In the genomic region with DNA sequence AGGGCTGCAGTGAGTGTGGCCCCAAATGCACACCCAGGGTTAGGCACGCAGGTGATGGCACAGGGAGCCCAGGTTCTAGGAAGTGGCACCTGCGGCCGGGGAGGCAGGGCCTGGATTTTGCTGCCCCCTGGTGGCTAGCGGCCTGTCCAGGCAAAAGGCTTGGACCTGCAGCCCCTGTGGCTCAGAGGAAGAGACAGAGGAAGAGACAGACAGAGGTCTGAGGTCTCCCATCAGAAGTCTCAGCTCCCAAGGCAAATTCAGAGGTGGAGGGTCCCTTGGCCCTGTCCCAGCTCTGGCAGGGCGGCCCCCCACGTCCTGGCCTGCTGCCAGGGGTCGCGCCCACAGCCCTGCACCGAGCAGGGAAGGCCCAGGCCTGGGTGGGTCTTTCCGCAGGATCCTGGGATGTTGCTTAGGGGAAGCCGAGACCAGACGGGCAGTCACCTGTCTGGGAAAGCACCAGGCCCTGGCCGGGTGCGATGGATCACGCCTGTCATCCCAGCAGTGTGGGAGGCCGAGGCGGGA, we compare ENCODE assay signal across 1 cellular context.
TF ChIP-seq lines count a peak whose summit lies in the region.

No MANE protein-coding gene starts in this region.

TF ChIP-seq in GM12878, 131 proteins besides CTCF, POLR2A, EP300 and RAD21 (continued from another document):
- TF ChIP-seq PRDM15 (CRISPR knock-in tag; IDR thresholded peaks at IDR 0.05) (no peak), WRNIP1 (IDR thresholded peaks at IDR 0.05; ENCODE audit: borderline replicate concordance, low read depth, low read length) (no peak; the same call in 1 of the 2 replicates), FOXK2 (IDR thresholded peaks at IDR 0.05) (no peak), GATAD2B (conservative IDR thresholded peaks at IDR 0.05; ENCODE audit: low read depth) (peak; percentile 65; the same call in 1 of the 2 replicates), IKZF1 (conservative IDR thresholded peaks at IDR 0.05) (peak; percentile 89), HDGF (IDR thresholded peaks at IDR 0.05) (no peak; the same call in 1 of the 2 replicates), NFIC (IDR thresholded peaks at IDR 0.05; ENCODE audit: low read depth, low read length) (no peak), E2F8 (IDR thresholded peaks at IDR 0.05; ENCODE audit: low read depth, partially characterized antibody) (no peak), YY1 (IDR thresholded peaks at IDR 0.05; ENCODE audit: low read depth, low read length) (0 out of 2 replicates have a peak, but pooled peaks have one; percentile 2), SUZ12 (IDR thresholded peaks at IDR 0.05; ENCODE audit: unreplicated experiment) (no peak), BACH1 (IDR thresholded peaks at IDR 0.05; ENCODE audit: borderline replicate concordance) (peak; percentile 71; the same call in 1 of the 2 replicates), KAT2A (conservative IDR thresholded peaks at IDR 0.05; ENCODE audit: control insufficient read depth, low read depth, low read length) (no peak), DPF2 (IDR thresholded peaks at IDR 0.05) (peak; percentile 71), PML (IDR thresholded peaks at IDR 0.05; ENCODE audit: low read length) (peak; percentile 13; the same call in 1 of the 2 replicates), MYC (IDR thresholded peaks at IDR 0.05; ENCODE audit: insufficient read depth, insufficient read length, insufficient replicate concordance, low read length, severe bottlenecking) (no peak), SPI1 (IDR thresholded peaks at IDR 0.05; ENCODE audit: borderline replicate concordance, insufficient read depth, low read depth, low read length) (no peak; the same call in 1 of the 2 replicates), BHLHE40 (IDR thresholded peaks at IDR 0.05; ENCODE audit: borderline replicate concordance in 1 of 2, low read depth in 2 of 2, low read length in 1 of 2) (peak in 1 of 2 experiments; percentile 57; a peak in 2 of 4 replicates), RELA (IDR thresholded peaks at IDR 0.05; ENCODE audit: borderline replicate concordance, partially characterized antibody) (no peak), RUNX3 (IDR thresholded peaks at IDR 0.05; ENCODE audit: low read length) (peak; percentile 46; the same call in 1 of the 2 replicates), GABPA (IDR thresholded peaks at IDR 0.05; ENCODE audit: low read depth) (no peak), FOS (IDR thresholded peaks at IDR 0.05; ENCODE audit: borderline replicate concordance, extremely low read depth, insufficient read length) (no peak), SMARCA5 (IDR thresholded peaks at IDR 0.05) (peak; percentile 87), ZNF207 (IDR thresholded peaks at IDR 0.05; ENCODE audit: borderline replicate concordance) (peak; percentile 61; the same call in 1 of the 2 replicates), NR2F1 (conservative IDR thresholded peaks at IDR 0.05) (peak; percentile 82), HCFC1 (IDR thresholded peaks at IDR 0.05; ENCODE audit: low read length) (0 out of 2 replicates have a peak, but pooled peaks have one; percentile 8)
- TF ChIP-seq, protein P1, sequence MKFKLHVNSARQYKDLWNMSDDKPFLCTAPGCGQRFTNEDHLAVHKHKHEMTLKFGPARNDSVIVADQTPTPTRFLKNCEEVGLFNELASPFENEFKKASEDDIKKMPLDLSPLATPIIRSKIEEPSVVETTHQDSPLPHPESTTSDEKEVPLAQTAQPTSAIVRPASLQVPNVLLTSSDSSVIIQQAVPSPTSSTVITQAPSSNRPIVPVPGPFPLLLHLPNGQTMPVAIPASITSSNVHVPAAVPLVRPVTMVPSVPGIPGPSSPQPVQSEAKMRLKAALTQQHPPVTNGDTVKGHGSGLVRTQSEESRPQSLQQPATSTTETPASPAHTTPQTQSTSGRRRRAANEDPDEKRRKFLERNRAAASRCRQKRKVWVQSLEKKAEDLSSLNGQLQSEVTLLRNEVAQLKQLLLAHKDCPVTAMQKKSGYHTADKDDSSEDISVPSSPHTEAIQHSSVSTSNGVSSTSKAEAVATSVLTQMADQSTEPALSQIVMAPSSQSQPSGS (IDR thresholded peaks at IDR 0.05; ENCODE audit: low read length): no peak
